8 cellular contexts compared by ENCODE assay signal in the genomic region with DNA sequence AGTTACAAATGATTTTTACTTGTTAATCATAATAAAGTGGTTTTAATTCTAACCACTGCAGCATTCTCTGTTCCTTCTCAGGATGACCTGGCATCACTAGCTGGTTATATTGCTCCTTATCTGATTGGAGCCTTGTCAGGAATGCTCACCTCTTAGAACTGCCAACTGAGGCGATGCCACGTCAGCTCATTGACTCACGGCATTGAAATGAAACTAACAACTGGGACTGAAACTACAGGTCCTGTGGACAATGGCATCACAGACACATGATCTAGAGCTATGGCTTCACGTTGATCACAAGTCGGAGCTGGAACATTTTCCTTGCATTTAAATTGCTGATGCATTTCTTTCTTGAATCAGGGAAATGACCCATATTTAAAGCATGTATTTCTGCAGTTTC. TPM values are rescaled to one million over a fixed set of nuclear protein-coding genes. Genes with fewer than 3 reads are reported as not detected.
DNase-seq lines count a peak whose midpoint lies in the region; ATAC-seq, FAIRE-seq and TF ChIP-seq lines count a peak whose summit lies in the region.

No MANE protein-coding gene starts in this region.

- no peaks in the 10 kb centered on the region for H3K36me3 ChIP-seq in HCT116 (ENCODE audit: control insufficient read depth in 1 of 2, insufficient read depth in 2 of 2, low read length in 2 of 2)
- no peaks in the 10 kb centered on the region for H3K36me3 ChIP-seq in Peyer's patch

- H3K79me2 ChIP-seq in HCT116 (ENCODE audit: insufficient read depth, low read length) = no peaks in the 10 kb centered on the region

- peak overlapping the region; percentile 29 for H3K9ac ChIP-seq in HCT116 (ENCODE audit: low read length)

- peaks cover 31% of the 10 kb centered on the region for H3K4me1 Mint-ChIP-seq in Calu3 (ENCODE audit: low read depth, unreplicated experiment)

- H3K4me1 ChIP-seq in HCT116 (ENCODE audit: control insufficient read depth in 1 of 2, insufficient read depth in 2 of 2, low read length in 2 of 2) = peaks cover 8 to 22% of the 10 kb centered on the region in 2 experiments
- H3K4me1 ChIP-seq in Peyer's patch = no peaks in the 10 kb centered on the region

- H3K27me3 ChIP-seq in HCT116 (ENCODE audit: insufficient read depth, low read length) (no peaks in the 10 kb centered on the region), Peyer's patch (no peaks in the 10 kb centered on the region)

- H3K36me3 Mint-ChIP-seq in Calu3 (ENCODE audit: insufficient read depth, unreplicated experiment) = peaks cover 15% of the 10 kb centered on the region

- POLR2A ChIA-PET in HCT116 (lab: Charles Lee) = interaction anchor here (0.6 to 1.1 kb wide), 3 partner anchors 11 to 56 kb away, joined by 3 to 4 read pairs (median 3); no protein-coding TSS in a partner anchor

- TF ChIP-seq RAD21 in HCT116 (IDR thresholded peaks at IDR 0.05; ENCODE audit: low read depth) = peak; percentile 34; the same call in 1 of the 2 replicates

- TF ChIP-seq POLR2A in HCT116 (IDR thresholded peaks at IDR 0.05; ENCODE audit: borderline replicate concordance, extremely low read depth, insufficient read depth, insufficient read length) (no peak), Peyer's patch (IDR thresholded peaks at IDR 0.05) (no peak)

- H2AFZ ChIP-seq in HCT116 (ENCODE audit: low read depth, low read length, poor library complexity, severe bottlenecking) = peak overlapping the region; percentile 91

- no TSS peak for BruUV-seq in Calu3 (replicated peaks; lab: Mats Ljungman, UMichigan)
- BruUV-seq in HCT116 (replicated peaks; lab: Mats Ljungman, UMichigan) = no TSS peak

- peak overlapping the region; percentile 31 for H3K4me3 Mint-ChIP-seq in Calu3 (ENCODE audit: low read depth, unreplicated experiment)

- H3K9me2 ChIP-seq in HCT116 (ENCODE audit: insufficient read depth) = no peaks in the 10 kb centered on the region

- peak overlapping the region; percentile 77 for H3K27ac Mint-ChIP-seq in Calu3 (ENCODE audit: unreplicated experiment)

- DNase-seq in Calu3 = peak; percentile 83
- peak; percentile 97 for DNase-seq in HCT116 (ENCODE audit: low read depth, low spot score)
- DNase-seq in Peyer's patch = peak in 2 of 3 donors; percentile 66 to 80
- peak; percentile 91 for DNase-seq in glomerular visceral epithelial cell (ENCODE audit: extremely low spot score)
- DNase-seq in urothelium cell line (ENCODE audit: low spot score) = peak; percentile 82
- DNase-seq in KBM-7 = no peak

- H3K9me3 ChIP-seq in HCT116 (ENCODE audit: control insufficient read depth in 1 of 2, insufficient read depth in 1 of 2, low read depth in 1 of 2, low read length in 2 of 2) = no peaks in the 10 kb centered on the region
- no peaks in the 10 kb centered on the region for H3K9me3 ChIP-seq in Peyer's patch

- ATAC-seq in HCT116 = peak; percentile 98
- no peak for ATAC-seq in HG03571 (IDR thresholded peaks at IDR 0.05; ENCODE audit: unreplicated experiment)
- ATAC-seq in GM19035 (IDR thresholded peaks at IDR 0.05; ENCODE audit: unreplicated experiment) = no peak

- H3K4me3 ChIP-seq in HCT116 (replicated peaks in 1 of 2; ENCODE audit: low read depth in 1 of 2, low read length in 2 of 2) = peak overlapping the region in 1 of 2 experiments; percentile 26; a peak in 2 of 4 replicates
- H3K4me3 ChIP-seq in Peyer's patch = no peak overlapping the region

- H3K27ac ChIP-seq in HCT116 (ENCODE audit: low read depth, low read length) = peak overlapping the region; percentile 31; the same call in 1 of the 2 replicates
- H3K27ac ChIP-seq in Peyer's patch = no peak overlapping the region

- CTCF ChIA-PET in Calu3 (lab: Charles Lee) = interaction anchor here (0.6 to 1.6 kb wide), 6 partner anchors 11 to 187 kb away, joined by 4 to 7 read pairs (median 6); partner anchors contain the start of gene MAP2
- CTCF ChIA-PET in HCT116 (lab: Charles Lee) = interaction anchor here (1.7 to 2.0 kb wide), 3 partner anchors 34 to 830 kb away, joined by 4 to 15 read pairs (median 9); partner anchors contain the start of gene MAP2

- H4K20me1 ChIP-seq in HCT116 (ENCODE audit: insufficient read depth) = no peaks in the 10 kb centered on the region

- TF ChIP-seq CTCF in Calu3 (IDR thresholded peaks at IDR 0.05; ENCODE audit: unreplicated experiment) (no peak), HCT116 (IDR thresholded peaks at IDR 0.05 in 2 of 3, conservative IDR thresholded peaks at IDR 0.05 in 1 of 3; ENCODE audit: borderline replicate concordance in 1 of 3, insufficient read depth in 1 of 3, low read depth in 2 of 3, low read length in 2 of 3) (no peak), Peyer's patch (IDR thresholded peaks at IDR 0.05) (no peak)

- intact Hi-C loops in Calu3 (cut with micrococcal nuclease; ENCODE audit: unreplicated experiment) (loop anchor here (2.0 kb wide), 3 partner anchors 14 to 56 kb away; partner anchors contain the start of gene MAP2), HCT116 (cut with micrococcal nuclease) (no loop called here)

- peak overlapping the region; percentile 69 for H3K4me2 ChIP-seq in HCT116 (ENCODE audit: low read length)

- peaks cover 7% of the 10 kb centered on the region for H3K9me3 Mint-ChIP-seq in Calu3 (ENCODE audit: low read depth, unreplicated experiment)

- H3K27me3 Mint-ChIP-seq in Calu3 (ENCODE audit: unreplicated experiment) = no peaks in the 10 kb centered on the region

- in situ Hi-C loops in KBM-7 (cut with MboI; ENCODE audit: low pct_unique_long_range_greater_than_20kb, low sequenced_read_pairs) = no loop called here

- FAIRE-seq in urothelium cell line (lab: Jason Lieb, UNC) = peak; percentile 98

- RAD21 ChIA-PET in HCT116 (lab: Charles Lee; ENCODE audit: low non-redundant PET in 1 of 2, low total read pairs in 2 of 2, uncharacterized antibody in 2 of 2, unreplicated experiment in 2 of 2) = no interaction called here

TF ChIP-seq in HCT116, 20 proteins besides CTCF, POLR2A, EP300 and RAD21 (continues in another document):
- TF ChIP-seq ZBTB33 (IDR thresholded peaks at IDR 0.05; ENCODE audit: extremely low read depth, insufficient replicate concordance, low read length) (no peak), SIN3A (IDR thresholded peaks at IDR 0.05; ENCODE audit: low read depth) (no peak; the same call in 1 of the 2 replicates), CEBPB (IDR thresholded peaks at IDR 0.05; ENCODE audit: low read depth) (no peak; the same call in 1 of the 2 replicates), FOSL1 (IDR thresholded peaks at IDR 0.05; ENCODE audit: low read depth) (peak; percentile 88), EGR1 (IDR thresholded peaks at IDR 0.05; ENCODE audit: low read depth) (no peak), YY1 (IDR thresholded peaks at IDR 0.05; ENCODE audit: extremely low read depth, insufficient replicate concordance, low read depth, low read length) (peak; percentile 59), ZNF274 (IDR thresholded peaks at IDR 0.05; ENCODE audit: low read depth, low read length) (no peak), ATF3 (IDR thresholded peaks at IDR 0.05) (no peak), CBX3 (IDR thresholded peaks at IDR 0.05; ENCODE audit: low read depth) (peak; percentile 96), EZH2 (IDR thresholded peaks at IDR 0.05) (no peak), TCF7L2 (IDR thresholded peaks at IDR 0.05; ENCODE audit: borderline replicate concordance, extremely low read depth, insufficient read depth, insufficient read length) (peak; percentile 70), SRF (IDR thresholded peaks at IDR 0.05; ENCODE audit: low read depth) (peak; percentile 66)
- TF ChIP-seq, protein P1, sequence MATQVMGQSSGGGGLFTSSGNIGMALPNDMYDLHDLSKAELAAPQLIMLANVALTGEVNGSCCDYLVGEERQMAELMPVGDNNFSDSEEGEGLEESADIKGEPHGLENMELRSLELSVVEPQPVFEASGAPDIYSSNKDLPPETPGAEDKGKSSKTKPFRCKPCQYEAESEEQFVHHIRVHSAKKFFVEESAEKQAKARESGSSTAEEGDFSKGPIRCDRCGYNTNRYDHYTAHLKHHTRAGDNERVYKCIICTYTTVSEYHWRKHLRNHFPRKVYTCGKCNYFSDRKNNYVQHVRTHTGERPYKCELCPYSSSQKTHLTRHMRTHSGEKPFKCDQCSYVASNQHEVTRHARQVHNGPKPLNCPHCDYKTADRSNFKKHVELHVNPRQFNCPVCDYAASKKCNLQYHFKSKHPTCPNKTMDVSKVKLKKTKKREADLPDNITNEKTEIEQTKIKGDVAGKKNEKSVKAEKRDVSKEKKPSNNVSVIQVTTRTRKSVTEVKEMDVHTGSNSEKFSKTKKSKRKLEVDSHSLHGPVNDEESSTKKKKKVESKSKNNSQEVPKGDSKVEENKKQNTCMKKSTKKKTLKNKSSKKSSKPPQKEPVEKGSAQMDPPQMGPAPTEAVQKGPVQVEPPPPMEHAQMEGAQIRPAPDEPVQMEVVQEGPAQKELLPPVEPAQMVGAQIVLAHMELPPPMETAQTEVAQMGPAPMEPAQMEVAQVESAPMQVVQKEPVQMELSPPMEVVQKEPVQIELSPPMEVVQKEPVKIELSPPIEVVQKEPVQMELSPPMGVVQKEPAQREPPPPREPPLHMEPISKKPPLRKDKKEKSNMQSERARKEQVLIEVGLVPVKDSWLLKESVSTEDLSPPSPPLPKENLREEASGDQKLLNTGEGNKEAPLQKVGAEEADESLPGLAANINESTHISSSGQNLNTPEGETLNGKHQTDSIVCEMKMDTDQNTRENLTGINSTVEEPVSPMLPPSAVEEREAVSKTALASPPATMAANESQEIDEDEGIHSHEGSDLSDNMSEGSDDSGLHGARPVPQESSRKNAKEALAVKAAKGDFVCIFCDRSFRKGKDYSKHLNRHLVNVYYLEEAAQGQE (IDR thresholded peaks at IDR 0.05; ENCODE audit: low read depth) = no peak

RNA-seq across cellular contexts. Expression of gene MAP2, which starts 54.9 kb away (rescaled TPM):
- total RNA-seq in Calu3 (2022) (9.5 and 11.2 TPM in 2 replicates), HCT116 (2021; ENCODE audit: unreplicated experiment) (7.4 TPM), Peyer's patch (10 to 100 TPM in 1 of 4 donors, 1 to 10 TPM in 2, under 1 TPM in 1; 0.70 to 19.8 (median 4.1) TPM)
- polyA plus RNA-seq in HCT116 (2012) = 3.8 and 4.0 TPM in 2 replicates
